In genomic region chr17:7251330-7252175, GRCh38 we compare ENCODE assay signal across 8 cellular contexts. TPM values are rescaled to one million over a fixed set of nuclear protein-coding genes. Genes with fewer than 3 reads are reported as not detected.
DNase-seq lines count a peak whose midpoint lies in the region; ATAC-seq and TF ChIP-seq lines count a peak whose summit lies in the region.

TSS of gene CTDNEP1 (minus strand) at chr17:7251734. CDS start at chr17:7251296, 438 bp downstream.

- CTCF ChIA-PET in BJ (lab: Yijun Ruan, JAX), result interaction anchor here (0.7 to 1.1 kb wide), 7 partner anchors 17 to 435 kb away, joined by 3 to 4 read pairs (median 3); partner anchors contain the start of gene DVL2

- H3K4me3 ChIP-seq in BJ (ENCODE audit: low read depth, low read length), result peak within 1 kb of the TSS; percentile 78

- H3K27ac Mint-ChIP-seq in dendritic cell treated with granulocyte-macrophage colony-stimulating factor and Interleukin-4, amounts not matched to agents 40 ng/mL and 50 ng/mL, for 4 days, result peak within 1 kb of the TSS; percentile 100

- H3K27me3 Mint-ChIP-seq in dendritic cell treated with granulocyte-macrophage colony-stimulating factor and Interleukin-4, amounts not matched to agents 40 ng/mL and 50 ng/mL, for 4 days, result no peaks in the 10 kb centered on the region

- intact Hi-C loops in dendritic cell treated with granulocyte-macrophage colony-stimulating factor and Interleukin-4, amounts not matched to agents 40 ng/mL and 50 ng/mL, for 4 days (cut with micrococcal nuclease), result loop anchor here (1.0 to 5.0 kb wide), 5 partner anchors 9 to 56 kb away; partner anchors contain the start of genes ACADVL, DLG4, EIF5A and GABARAP

- peaks cover 7% of the 10 kb centered on the region; the same call in 1 of the 2 replicates for H3K36me3 ChIP-seq in BJ (ENCODE audit: control insufficient read depth, insufficient read depth, low read length)

- DNase-seq in BJ (ENCODE audit: low read depth), result peak; percentile 98
- peak; percentile 100 for DNase-seq in NCI-H748 (lab: John Stamatoyannopoulos, UW; ENCODE audit: unreplicated experiment)
- DNase-seq in activated CD4-positive, alpha-beta T cell treated with anti-CD3 and anti-CD28 coated beads, Interleukin-2, amount 50 U/mL, for 1 hour, result peak; percentile 98
- DNase-seq in left kidney (ENCODE audit: low read depth, low spot score), result peak; percentile 100
- DNase-seq in stimulated activated CD4-positive, alpha-beta T cell treated with anti-CD3 and anti-CD28 coated beads, Interleukin-1b, Interleukin-23, amount 100 ng/mL, for 48 hours, result peak; percentile 99

- ATAC-seq in GM19372 (IDR thresholded peaks at IDR 0.05; ENCODE audit: low read depth, unreplicated experiment) (peak; percentile 83), HG03521 (IDR thresholded peaks at IDR 0.05; ENCODE audit: unreplicated experiment) (peak; percentile 84)

- peak within 1 kb of the TSS; percentile 96 for H3K4me3 Mint-ChIP-seq in dendritic cell treated with granulocyte-macrophage colony-stimulating factor and Interleukin-4, amounts not matched to agents 40 ng/mL and 50 ng/mL, for 4 days

- H3K27me3 ChIP-seq in BJ (ENCODE audit: control insufficient read depth, insufficient read depth, low read length), result no peaks in the 10 kb centered on the region

- POLR2A ChIA-PET in BJ (lab: Charles Lee), result interaction anchor here (0.6 to 1.0 kb wide), 4 partner anchors 9 to 34 kb away, joined by 3 to 6 read pairs (median 4); partner anchors contain the start of genes ACADVL, DLG4 and GABARAP

- H3K36me3 Mint-ChIP-seq in dendritic cell treated with granulocyte-macrophage colony-stimulating factor and Interleukin-4, amounts not matched to agents 40 ng/mL and 50 ng/mL, for 4 days (ENCODE audit: low read depth), result peaks cover 82% of the 10 kb centered on the region

- TF ChIP-seq CTCF in BJ (IDR thresholded peaks at IDR 0.05; ENCODE audit: insufficient read depth, low read depth, low read length), result no peak

- no peaks in the 10 kb centered on the region for H3K9me3 Mint-ChIP-seq in dendritic cell treated with granulocyte-macrophage colony-stimulating factor and Interleukin-4, amounts not matched to agents 40 ng/mL and 50 ng/mL, for 4 days

- peaks cover 52% of the 10 kb centered on the region for H3K4me1 Mint-ChIP-seq in dendritic cell treated with granulocyte-macrophage colony-stimulating factor and Interleukin-4, amounts not matched to agents 40 ng/mL and 50 ng/mL, for 4 days (ENCODE audit: low read depth)

RNA-seq across cellular contexts. Expression of gene CTDNEP1, which starts in this region (rescaled TPM):
- polyA plus RNA-seq in BJ (2011; rRNA removed), result 117 and 129 TPM in 2 replicates
- 137 and 160 TPM in 2 replicates for polyA minus RNA-seq in BJ (2011; rRNA and poly(A)+ RNA removed)

Comparison
In these comparisons a context has a peak if more than half of its experiments do, and no peak if none do; other contexts are left out.
1. Peak in every context shown above with its lines: DNase-seq, ATAC-seq and H3K4me3 ChIP-seq.